In the genomic region with DNA sequence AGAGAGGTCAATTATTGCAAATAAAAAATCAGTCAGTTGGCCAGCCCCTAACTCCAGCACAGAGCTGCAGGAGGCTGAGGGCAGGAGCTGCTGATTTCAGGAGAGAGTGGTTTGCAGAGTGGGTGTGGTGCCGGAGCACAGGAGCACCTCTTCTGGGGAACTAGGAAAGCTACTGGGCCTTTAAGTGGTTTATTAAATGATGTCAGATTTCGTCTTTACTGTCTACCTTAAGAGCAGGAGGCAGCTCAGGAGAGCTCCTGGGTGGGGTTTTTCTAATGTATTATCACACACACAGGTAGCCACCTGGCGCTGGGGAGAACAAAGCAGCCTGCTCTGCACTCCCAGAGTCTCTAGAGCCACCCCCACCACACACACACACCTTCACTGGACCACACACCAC, we compare ENCODE assay signal across 23 cellular contexts. TPM values are rescaled to one million over a fixed set of nuclear protein-coding genes. Genes with fewer than 3 reads are reported as not detected.
DNase-seq lines count a peak whose midpoint lies in the region; ATAC-seq and TF ChIP-seq lines count a peak whose summit lies in the region.
"Had no signal": no experiment of that assay in that cellular context is flagged by ENCODE, and none has a peak within 500 bp of the region (broad histone marks: within the 10 kb centered on the region; RNA-seq: fewer than 3 reads in every experiment).

No MANE protein-coding gene starts in this region.

- peak; percentile 39 for DNase-seq in DMS79 (lab: John Stamatoyannopoulos, UW)
- peak; percentile 40 for DNase-seq in NCI-H146 treated with DMSO at 0.1 percent for 48 hours (lab: John Stamatoyannopoulos, UW; ENCODE audit: unreplicated experiment)
- peak; percentile 75 for DNase-seq in NCI-H69 (lab: John Stamatoyannopoulos, UW)
- peak in 1 of 2 donors; percentile 53 for DNase-seq in left lung
- no peak for DNase-seq in NCI-H226
- no peak for DNase-seq in adrenal gland
- DNase-seq in cerebellar nuclear complex (lab: John Stamatoyannopoulos, UW), result no peak
- DNase-seq: activated CD4-positive, alpha-beta memory T cell treated with anti-CD3 and anti-CD28 coated beads for 36 hours; activated gamma-delta T cell treated with Interleukin-2 at 50 U/mL for 16 hours; activated T-cell treated with anti-CD3 and anti-CD28 coated beads for 4 hours; brain microvascular endothelial cell; GF-D8; HCEC 1CT; kidney glomerular epithelial cell; MM.1S; NCI-H2171 treated with DMSO at 0.1 percent for 48 hours; SK-N-SH; stimulated activated CD4-positive, alpha-beta T cell treated with anti-CD3 and anti-CD28 coated beads, Interleukin-1b, Interleukin-23, amount 100 ng/mL, for 48 hours; T-helper 9 cell had no signal

- peak overlapping the region in 1 of 2 donors; percentile 58 for H3K27ac ChIP-seq in left lung
- H3K27ac ChIP-seq in adrenal gland, result no peak overlapping the region
- H3K27ac ChIP-seq: brain microvascular endothelial cell, neutrophil, RWPE1, vagina had no signal

- H3K4me1 ChIP-seq in left lung (peaks cover 0 to 14% of the 10 kb centered on the region in 2 donors), adrenal gland (replicated peaks in 1 of 2) (peaks cover 3 to 9% of the 10 kb centered on the region in 2 donors)

- no peak for TF ChIP-seq CTCF in left lung (IDR thresholded peaks at IDR 0.05)
- TF ChIP-seq CTCF in adrenal gland (IDR thresholded peaks at IDR 0.05), result no peak

- intact Hi-C loops in left lung (cut with DNase I) (no loop called here), adrenal gland (cut with DNase I) (no loop called here)

- 77 to 88% (median 81%) methylated on average over 1 to 3 of the region's 3 CpGs for WGBS in adrenal gland, 4 donors

- H3K36me3 ChIP-seq in left lung (no peaks in the 10 kb centered on the region), adrenal gland (replicated peaks in 1 of 2) (no peaks in the 10 kb centered on the region)
- H3K36me3 ChIP-seq: brain microvascular endothelial cell, neutrophil, vagina had no signal

- H3K27me3 ChIP-seq in left lung (no peaks in the 10 kb centered on the region), adrenal gland (no peaks in the 10 kb centered on the region)
- H3K27me3 ChIP-seq: brain microvascular endothelial cell, neutrophil, vagina had no signal

- H3K4me3 ChIP-seq in left lung (no peak overlapping the region), adrenal gland (no peak overlapping the region)
- H3K4me3 ChIP-seq: skin epidermis, vagina had no signal

- no peaks in the 10 kb centered on the region for H3K9me3 ChIP-seq in left lung
- H3K9me3 ChIP-seq in adrenal gland (replicated peaks in 1 of 3), result no peaks in the 10 kb centered on the region
- H3K9me3 ChIP-seq: neutrophil, SK-N-SH, vagina had no signal

- peak; percentile 65 for ATAC-seq in left lung

- TF ChIP-seq POLR2A in adrenal gland (IDR thresholded peaks at IDR 0.05), result no peak

RNA-seq across cellular contexts. Expression of a gene that starts 11.5 kb away (rescaled TPM):
- 10 to 100 TPM; 13.3 to 40.2 TPM for total RNA-seq in left lung
- total RNA-seq in adrenal gland, result 1 to 10 TPM in 1 of 8 donors, under 1 TPM in 7; 0.06 to 1.1 (median 0.43) TPM
- polyA plus RNA-seq in adrenal gland, result 1 to 10 TPM in 1 of 3 donors, under 1 TPM in 2; 0.27 to 1.2 (median 0.91) TPM

RNA-seq across cellular contexts. Expression of a gene that starts 38.4 kb away (rescaled TPM):
- total RNA-seq in left lung, result 10 to 100 TPM; 93.4 to 94.1 TPM
- 100 to 1,000 TPM in 3 of 8 donors, 10 to 100 TPM in 5; 60.2 to 207 (median 86.7) TPM for total RNA-seq in adrenal gland
- polyA plus RNA-seq in adrenal gland, result 100 to 1,000 TPM in 1 of 3 donors, 10 to 100 TPM in 2; 34.0 to 103 (median 37.7) TPM

RNA-seq across cellular contexts. Expression of a gene that starts 38.5 kb away (rescaled TPM):
- 10 to 100 TPM; 24.7 to 45.5 TPM for total RNA-seq in left lung
- total RNA-seq in adrenal gland, result 10 to 100 TPM in 7 of 8 donors, 1 to 10 TPM in 1; 8.8 to 51.2 (median 27.8) TPM
- polyA plus RNA-seq in adrenal gland, result 10 to 100 TPM; 16.2 to 50.8 (median 24.9) TPM

Comparison
In these comparisons a context has a peak if more than half of its experiments do, and no peak if none do; other contexts are left out.
1. DNase-seq: peak in DMS79 (single experiment), NCI-H146 treated with DMSO at 0.1 percent for 48 hours (single experiment) and NCI-H69 (single experiment); none in NCI-H226 (single experiment), adrenal gland (0 of 7) and cerebellar nuclear complex (0 of 2).
2. RNA of a gene that starts 11.5 kb away (total RNA-seq): 13.3 to 40.2 TPM in left lung; 0.06 to 1.1 TPM in adrenal gland; every median in the first group is over 4 times any median in the second.